ENCODE assay signal across 1 cellular context in the genomic region with DNA sequence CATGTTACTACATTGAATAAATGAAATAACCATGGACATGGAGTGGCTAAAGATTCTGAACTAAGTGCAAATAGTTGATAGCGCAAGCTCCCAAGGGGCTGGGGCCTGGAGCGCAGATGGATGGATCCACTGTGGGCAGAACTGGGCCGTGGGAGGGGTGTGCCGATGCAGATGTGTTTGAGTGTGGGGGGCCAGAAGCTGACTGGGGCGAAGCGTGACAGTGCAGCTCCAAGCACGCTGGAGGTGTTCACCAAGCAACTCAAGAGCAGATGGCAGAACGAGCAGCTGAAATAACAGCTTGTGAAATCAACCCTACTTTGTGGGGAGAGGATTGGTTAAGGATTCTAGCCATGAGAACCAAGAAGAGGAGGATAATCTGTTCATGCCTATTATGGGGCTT. TPM values are rescaled to one million over a fixed set of nuclear protein-coding genes. Genes with fewer than 3 reads are reported as not detected.
"Had no signal": no experiment of that assay in that cellular context is flagged by ENCODE, and none has a peak within 500 bp of the region (broad histone marks: within the 10 kb centered on the region; RNA-seq: fewer than 3 reads in every experiment).

No MANE protein-coding gene starts in this region.

RNA-seq across cellular contexts. Expression of gene FOXD4L1, which starts 17.0 kb away (rescaled TPM):
- total RNA-seq: G401 had no signal
